In the genomic region with DNA sequence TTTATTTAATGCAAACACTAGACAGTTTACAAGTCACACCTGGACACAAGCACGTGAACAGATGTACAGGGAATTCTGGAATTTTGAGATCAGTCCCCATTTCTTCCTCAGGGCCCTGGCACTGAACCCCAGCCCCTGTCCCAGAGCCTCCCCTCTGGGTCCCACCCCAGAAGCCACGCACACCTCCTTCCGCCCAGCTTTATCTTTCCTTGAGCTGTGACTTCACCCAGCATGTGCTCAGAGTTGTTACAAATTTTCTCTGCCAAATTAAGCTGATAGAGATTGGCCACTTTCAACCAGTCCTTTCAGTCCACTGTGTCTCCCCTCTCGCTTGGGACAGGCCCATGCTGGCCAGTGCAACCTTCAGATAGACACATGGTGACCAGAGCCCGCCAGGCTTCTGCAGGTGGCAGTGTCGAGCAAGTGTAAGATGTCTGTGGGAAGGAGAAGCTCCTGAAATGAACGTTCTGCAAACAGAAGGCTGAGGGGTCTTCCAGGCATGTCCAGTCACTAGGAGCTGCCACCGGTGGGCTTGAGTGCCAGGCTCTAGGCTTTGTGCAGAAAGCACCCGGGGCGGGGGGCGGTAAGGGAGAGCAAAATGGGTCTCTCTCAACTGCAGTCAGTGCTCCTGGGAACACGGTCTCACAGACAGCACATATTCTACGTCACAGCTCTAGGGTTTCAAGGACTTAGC, we compare ENCODE assay signal across 16 cellular contexts.
A peak's percentile ranks its signal among the peaks of the same experiment; 100 is the strongest.
DNase-seq lines count a peak whose midpoint lies in the region; ATAC-seq and TF ChIP-seq lines count a peak whose summit lies in the region.
"Had no signal": no experiment of that assay in that cellular context is flagged by ENCODE, and none has a peak within 500 bp of the region (broad histone marks: within the 10 kb centered on the region; RNA-seq: fewer than 3 reads in every experiment).

No MANE protein-coding gene starts in this region.

- no peak overlapping the region for H3K27ac ChIP-seq in C4-2B
- H3K27ac ChIP-seq: colonic mucosa had no signal

- TF ChIP-seq CTCF in C4-2B (conservative IDR thresholded peaks at IDR 0.05), result peak; percentile 30
- TF ChIP-seq CTCF in HFF-Myc (IDR thresholded peaks at IDR 0.05; ENCODE audit: low read depth, low read length, missing control alignments), result peak; percentile 11

- peak; percentile 57 for ATAC-seq in SK-N-SH treated with all-trans-retinoic acid at 6 μM for 48 hours
- ATAC-seq: stimulated activated memory B cell treated with anti-CD40 and anti-IgM and Interleukin-4, amounts not matched to agents 10 μg/mL and 1 μg/mL and 100 μg/mL, for 72 hours had no signal

- H3K4me3 ChIP-seq in HFF-Myc (replicated peaks; ENCODE audit: low read depth, low read length), result no peak overlapping the region
- H3K4me3 ChIP-seq: colonic mucosa, gastrocnemius medialis had no signal

- DNase-seq in HFF-Myc (ENCODE audit: extremely low read depth, low read depth) (no peak), islet precursor cell (peak; percentile 50), AML-193 (lab: John Stamatoyannopoulos, UW) (no peak), SK-N-DZ (ENCODE audit: low spot score) (no peak)
- no peak for DNase-seq in stimulated activated CD4-positive, alpha-beta T cell treated with anti-CD3 and anti-CD28 coated beads, Interleukin-4, amount 100 ng/mL, for 1 hour
- DNase-seq in activated naive CD4-positive, alpha-beta T cell treated with Interleukin-2 at 50 U/mL for 16 hours, result no peak
- DNase-seq: activated CD4-positive, alpha-beta T cell treated with anti-CD3 and anti-CD28 coated beads, Interleukin-2, amount 50 U/mL, for 48 hours; activated naive CD4-positive, alpha-beta T cell; colonic mucosa; gastrocnemius medialis; NCI-H446; nucleus accumbens; stimulated activated CD4-positive, alpha-beta T cell treated with anti-CD3 and anti-CD28 coated beads, Interleukin-1b, Interleukin-23, amount 100 ng/mL, for 48 hours had no signal

TF ChIP-seq in SK-N-SH treated with all-trans-retinoic acid at 6 μM for 48 hours, 23 proteins besides CTCF, POLR2A, EP300 and RAD21:
- TF ChIP-seq ISL1 (CRISPR knock-in tag; IDR thresholded peaks at IDR 0.05) (no peak), ZC3H10 (CRISPR knock-in tag; IDR thresholded peaks at IDR 0.05) (no peak), BACH2 (CRISPR knock-in tag; IDR thresholded peaks at IDR 0.05; ENCODE audit: borderline replicate concordance) (no peak), CREB5 (CRISPR knock-in tag; IDR thresholded peaks at IDR 0.05; ENCODE audit: low read depth) (no peak), ZNF8 (CRISPR knock-in tag; IDR thresholded peaks at IDR 0.05) (no peak), CSDC2 (CRISPR knock-in tag; IDR thresholded peaks at IDR 0.05) (no peak), ESRRG (CRISPR knock-in tag; IDR thresholded peaks at IDR 0.05) (no peak), TCF4 (CRISPR knock-in tag; IDR thresholded peaks at IDR 0.05; ENCODE audit: borderline replicate concordance) (no peak), ARNTL (CRISPR knock-in tag; IDR thresholded peaks at IDR 0.05; ENCODE audit: borderline replicate concordance, low read depth) (no peak)
- TF ChIP-seq, protein P1, sequence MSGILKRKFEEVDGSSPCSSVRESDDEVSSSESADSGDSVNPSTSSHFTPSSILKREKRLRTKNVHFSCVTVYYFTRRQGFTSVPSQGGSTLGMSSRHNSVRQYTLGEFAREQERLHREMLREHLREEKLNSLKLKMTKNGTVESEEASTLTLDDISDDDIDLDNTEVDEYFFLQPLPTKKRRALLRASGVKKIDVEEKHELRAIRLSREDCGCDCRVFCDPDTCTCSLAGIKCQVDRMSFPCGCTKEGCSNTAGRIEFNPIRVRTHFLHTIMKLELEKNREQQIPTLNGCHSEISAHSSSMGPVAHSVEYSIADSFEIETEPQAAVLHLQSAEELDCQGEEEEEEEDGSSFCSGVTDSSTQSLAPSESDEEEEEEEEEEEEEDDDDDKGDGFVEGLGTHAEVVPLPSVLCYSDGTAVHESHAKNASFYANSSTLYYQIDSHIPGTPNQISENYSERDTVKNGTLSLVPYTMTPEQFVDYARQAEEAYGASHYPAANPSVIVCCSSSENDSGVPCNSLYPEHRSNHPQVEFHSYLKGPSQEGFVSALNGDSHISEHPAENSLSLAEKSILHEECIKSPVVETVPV (CRISPR knock-in tag; IDR thresholded peaks at IDR 0.05), result no peak
- TF ChIP-seq, protein P2, sequence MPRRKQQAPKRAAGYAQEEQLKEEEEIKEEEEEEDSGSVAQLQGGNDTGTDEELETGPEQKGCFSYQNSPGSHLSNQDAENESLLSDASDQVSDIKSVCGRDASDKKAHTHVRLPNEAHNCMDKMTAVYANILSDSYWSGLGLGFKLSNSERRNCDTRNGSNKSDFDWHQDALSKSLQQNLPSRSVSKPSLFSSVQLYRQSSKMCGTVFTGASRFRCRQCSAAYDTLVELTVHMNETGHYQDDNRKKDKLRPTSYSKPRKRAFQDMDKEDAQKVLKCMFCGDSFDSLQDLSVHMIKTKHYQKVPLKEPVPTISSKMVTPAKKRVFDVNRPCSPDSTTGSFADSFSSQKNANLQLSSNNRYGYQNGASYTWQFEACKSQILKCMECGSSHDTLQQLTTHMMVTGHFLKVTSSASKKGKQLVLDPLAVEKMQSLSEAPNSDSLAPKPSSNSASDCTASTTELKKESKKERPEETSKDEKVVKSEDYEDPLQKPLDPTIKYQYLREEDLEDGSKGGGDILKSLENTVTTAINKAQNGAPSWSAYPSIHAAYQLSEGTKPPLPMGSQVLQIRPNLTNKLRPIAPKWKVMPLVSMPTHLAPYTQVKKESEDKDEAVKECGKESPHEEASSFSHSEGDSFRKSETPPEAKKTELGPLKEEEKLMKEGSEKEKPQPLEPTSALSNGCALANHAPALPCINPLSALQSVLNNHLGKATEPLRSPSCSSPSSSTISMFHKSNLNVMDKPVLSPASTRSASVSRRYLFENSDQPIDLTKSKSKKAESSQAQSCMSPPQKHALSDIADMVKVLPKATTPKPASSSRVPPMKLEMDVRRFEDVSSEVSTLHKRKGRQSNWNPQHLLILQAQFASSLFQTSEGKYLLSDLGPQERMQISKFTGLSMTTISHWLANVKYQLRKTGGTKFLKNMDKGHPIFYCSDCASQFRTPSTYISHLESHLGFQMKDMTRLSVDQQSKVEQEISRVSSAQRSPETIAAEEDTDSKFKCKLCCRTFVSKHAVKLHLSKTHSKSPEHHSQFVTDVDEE (CRISPR knock-in tag; IDR thresholded peaks at IDR 0.05), result no peak
